8 cellular contexts compared by ENCODE assay signal in the genomic region with DNA sequence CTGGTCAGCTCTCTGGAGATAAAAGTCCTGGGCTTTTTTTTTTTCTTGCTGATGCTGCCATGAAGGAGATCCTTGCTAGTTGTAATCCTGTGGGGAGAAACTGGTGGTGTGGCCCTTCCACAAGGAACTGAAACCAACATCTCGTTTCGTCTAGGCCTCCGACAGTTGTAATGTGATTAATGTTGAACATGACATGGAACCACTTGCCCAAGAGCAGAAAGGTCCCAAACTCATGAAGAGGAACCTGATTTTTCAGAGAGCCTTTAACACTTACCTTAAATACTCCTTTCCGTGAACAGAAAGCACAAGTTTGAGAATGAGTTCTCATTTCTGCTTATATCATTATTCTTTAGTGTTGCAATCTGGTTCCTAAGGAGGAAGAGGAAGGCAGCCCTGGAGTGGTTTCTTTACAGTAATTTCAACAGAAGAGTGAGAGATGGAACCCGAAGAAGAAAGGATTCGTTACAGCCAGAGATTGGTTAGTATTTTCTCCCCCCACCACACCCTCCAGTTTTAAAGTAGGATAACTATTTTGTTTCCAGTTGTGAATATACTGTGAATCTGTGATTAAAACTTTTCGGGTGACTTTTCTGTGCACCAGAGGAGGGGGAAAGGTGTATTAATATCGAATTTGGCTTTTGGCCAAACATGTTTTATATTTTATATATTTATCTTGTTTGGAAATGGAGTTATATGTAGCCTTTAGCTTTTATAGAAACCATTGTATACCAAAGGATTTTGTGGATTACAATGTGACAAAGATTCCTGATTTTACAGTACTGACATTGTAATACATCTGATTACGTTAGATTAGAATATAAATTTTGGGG. TPM values are rescaled to one million over a fixed set of nuclear protein-coding genes. Genes with fewer than 3 reads are reported as not detected.
DNase-seq lines count a peak whose midpoint lies in the region; ATAC-seq lines count a peak whose summit lies in the region.

No MANE protein-coding gene starts in this region.

- peak overlapping the region; percentile 85 to 92 (median 91) for H3K9ac ChIP-seq in skeletal muscle tissue (ENCODE audit: low read depth in 1 of 3, low read length in 3 of 3)

- H3K36me3 Mint-ChIP-seq in activated T-helper 17 cell treated with anti-CD3 and anti-CD28 coated beads, Interleukin-2, amount 50 U/mL, for 72 hours (ENCODE audit: low read depth), result peaks cover 64% of the 10 kb centered on the region

- WGBS in iPS DF 6.9 (ENCODE audit: insufficient coverage, insufficient read length), result 100% methylated on average over 1 of the region's 9 CpGs

- H3K27me3 ChIP-seq in iPS DF 6.9 (ENCODE audit: control insufficient read depth, insufficient read depth, low read length) (no peaks in the 10 kb centered on the region), skeletal muscle tissue (ENCODE audit: control insufficient read depth in 3 of 3, insufficient read depth in 3 of 3, low read length in 3 of 3) (no peaks in the 10 kb centered on the region)

- peak overlapping the region; percentile 96 for H3K4me3 Mint-ChIP-seq in activated T-helper 17 cell treated with anti-CD3 and anti-CD28 coated beads, Interleukin-2, amount 50 U/mL, for 72 hours

- H3K36me3 ChIP-seq in iPS DF 6.9 (ENCODE audit: control insufficient read depth, insufficient read depth, low read length) (no peaks in the 10 kb centered on the region; the same call in 1 of the 2 replicates), skeletal muscle tissue (ENCODE audit: control insufficient read depth in 3 of 3, insufficient read depth in 3 of 3, low read length in 3 of 3) (peaks cover 0 to 2% (median under 1%) of the 10 kb centered on the region in 3 donors)

- H3K9me3 ChIP-seq in iPS DF 6.9 (ENCODE audit: control insufficient read depth, insufficient read depth, low read length) (no peaks in the 10 kb centered on the region), skeletal muscle tissue (ENCODE audit: control insufficient read depth in 3 of 3, low read length in 3 of 3) (no peaks in the 10 kb centered on the region)

- no peaks in the 10 kb centered on the region for H3K27me3 Mint-ChIP-seq in activated T-helper 17 cell treated with anti-CD3 and anti-CD28 coated beads, Interleukin-2, amount 50 U/mL, for 72 hours

- ATAC-seq in activated T-helper 17 cell treated with anti-CD3 and anti-CD28 coated beads, Interleukin-2, amount 50 U/mL, for 72 hours (replicated peaks), result no peak
- no peak for ATAC-seq in GM19023 (IDR thresholded peaks at IDR 0.05; ENCODE audit: unreplicated experiment)

- no peaks in the 10 kb centered on the region for H3K9me3 Mint-ChIP-seq in activated T-helper 17 cell treated with anti-CD3 and anti-CD28 coated beads, Interleukin-2, amount 50 U/mL, for 72 hours

- H3K4me1 ChIP-seq in iPS DF 6.9 (ENCODE audit: control insufficient read depth, insufficient read depth, low read length), result peaks cover 2% of the 10 kb centered on the region; the same call in 1 of the 2 replicates
- H3K4me1 ChIP-seq in skeletal muscle tissue (ENCODE audit: control insufficient read depth in 3 of 3, insufficient read depth in 3 of 3, low read length in 3 of 3), result peaks cover 2 to 14% (median 14%) of the 10 kb centered on the region in 3 donors

- DNase-seq in NCI-H2107 treated with DMSO at 0.1 percent for 48 hours (lab: John Stamatoyannopoulos, UW; ENCODE audit: unreplicated experiment) (peak; percentile 10), NCI-H2107 (lab: John Stamatoyannopoulos, UW) (no peak), LHCN-M2 (ENCODE audit: low read depth) (peak; percentile 42), iPS DF 6.9 (ENCODE audit: low read depth, low spot score) (no peak), AG20443 (ENCODE audit: low spot score) (no peak)

- peaks cover 6% of the 10 kb centered on the region for H3K4me1 Mint-ChIP-seq in activated T-helper 17 cell treated with anti-CD3 and anti-CD28 coated beads, Interleukin-2, amount 50 U/mL, for 72 hours

- H3K4me3 ChIP-seq in iPS DF 6.9 (ENCODE audit: low read length), result peak overlapping the region; percentile 89; the same call in 1 of the 2 replicates
- peak overlapping the region; percentile 84 to 96 (median 88) for H3K4me3 ChIP-seq in skeletal muscle tissue (ENCODE audit: low read length in 3 of 3)

- peak overlapping the region; percentile 89 for H3K27ac Mint-ChIP-seq in activated T-helper 17 cell treated with anti-CD3 and anti-CD28 coated beads, Interleukin-2, amount 50 U/mL, for 72 hours

- H3K27ac ChIP-seq in iPS DF 6.9 (ENCODE audit: low read length) (no peak overlapping the region), skeletal muscle tissue (ENCODE audit: low read depth, low read length) (peak overlapping the region; percentile 76)

RNA-seq across cellular contexts. Expression of a gene that starts 2.0 kb away (rescaled TPM):
- 24.1 and 26.3 TPM in 2 replicates for total RNA-seq in LHCN-M2 (2014; rRNA removed)
- 21.1 TPM for polyA plus RNA-seq in LHCN-M2 (2012)
- 100 to 1,000 TPM in 1 of 2 donors, 10 to 100 TPM in 1; 96.8 to 105 TPM for total RNA-seq in activated T-helper 17 cell treated with anti-CD3 and anti-CD28 coated beads, Interleukin-2, amount 50 U/mL, for 72 hours
- 43.8 TPM for total RNA-seq in skeletal muscle tissue

Comparison
In these comparisons a context has a peak if more than half of its experiments do, and no peak if none do; other contexts are left out.
1. DNase-seq: peak in NCI-H2107 treated with DMSO at 0.1 percent for 48 hours (single experiment) and LHCN-M2 (single experiment); none in NCI-H2107 (single experiment), iPS DF 6.9 (single experiment) and AG20443 (single experiment).